9 cellular contexts compared by ENCODE assay signal in genomic region chr9:119961774-119962408, GRCh38.
DNase-seq lines count a peak whose midpoint lies in the region; ATAC-seq, FAIRE-seq and TF ChIP-seq lines count a peak whose summit lies in the region.
"Had no signal": no experiment of that assay in that cellular context is flagged by ENCODE, and none has a peak within 500 bp of the region (broad histone marks: within the 10 kb centered on the region; RNA-seq: fewer than 3 reads in every experiment).

No MANE protein-coding gene starts in this region.

- H3K9me3 Mint-ChIP-seq in neural crest cell = no peaks in the 10 kb centered on the region

- no peak overlapping the region for H3K27ac ChIP-seq in endothelial cell of umbilical vein (ENCODE audit: insufficient read depth, low read depth, low read length)

- H3K4me3 ChIP-seq in endothelial cell of umbilical vein (replicated peaks in 1 of 3; ENCODE audit: insufficient read depth in 1 of 3, low read depth in 1 of 3, low read length in 3 of 3) = no peak overlapping the region

- FAIRE-seq in endothelial cell of umbilical vein (lab: Jason Lieb, UNC) = peak; percentile 71
- FAIRE-seq: A204.1 had no signal

- no peaks in the 10 kb centered on the region for H4K20me1 ChIP-seq in endothelial cell of umbilical vein (replicated peaks; ENCODE audit: control insufficient read depth, extremely low read depth, insufficient read depth, low read length)

- TF ChIP-seq CTCF in endothelial cell of umbilical vein (IDR thresholded peaks at IDR 0.05; ENCODE audit: extremely low read depth in 1 of 2, insufficient read depth in 1 of 2, low read depth in 1 of 2, low read length in 2 of 2) (peak; percentile 63 to 73), neural crest cell (conservative IDR thresholded peaks at IDR 0.05) (peak; percentile 74)

- no peaks in the 10 kb centered on the region for H3K9me1 ChIP-seq in endothelial cell of umbilical vein (replicated peaks; ENCODE audit: control insufficient read depth, extremely low read depth, insufficient read depth, low read length)

- no peak for TF ChIP-seq POLR2A in endothelial cell of umbilical vein (IDR thresholded peaks at IDR 0.05; ENCODE audit: low read depth, low read length)

- in situ Hi-C loops in G401 (cut with HindIII; ENCODE audit: low sequenced_read_pairs) = no loop called here

- H3K27ac Mint-ChIP-seq in neural crest cell (ENCODE audit: unreplicated experiment) = no peak overlapping the region

- H3K4me1 Mint-ChIP-seq in neural crest cell = no peaks in the 10 kb centered on the region

- intact Hi-C loops in endothelial cell of umbilical vein (cut with micrococcal nuclease) = loop anchor here (1.0 to 10.0 kb wide), 4 partner anchors 387 to 587 kb away; no protein-coding TSS in a partner anchor

- ATAC-seq in GM21528 (IDR thresholded peaks at IDR 0.05; ENCODE audit: low FRiP score, unreplicated experiment) = no peak

- H3K27me3 Mint-ChIP-seq in neural crest cell (ENCODE audit: low read depth) = peaks cover 36% of the 10 kb centered on the region

- no peak overlapping the region for H3K4me2 ChIP-seq in endothelial cell of umbilical vein (ENCODE audit: insufficient read depth, low read length)

- no peaks in the 10 kb centered on the region for H3K4me1 ChIP-seq in endothelial cell of umbilical vein (ENCODE audit: control insufficient read depth, extremely low read depth, insufficient read depth, low read length)

- H2AFZ ChIP-seq in endothelial cell of umbilical vein (ENCODE audit: low read depth, low read length) = no peak overlapping the region

- no TSS peak for BruUV-seq in endothelial cell of umbilical vein (replicated peaks; lab: Mats Ljungman, UMichigan)

- CTCF ChIA-PET in endothelial cell of umbilical vein (lab: Charles Lee) = interaction anchor here (2.0 kb wide), 1 partner anchor 515 kb away, joined by 6 read pairs; no protein-coding TSS in a partner anchor

- H3K9me3 ChIP-seq in endothelial cell of umbilical vein (replicated peaks; ENCODE audit: control insufficient read depth, insufficient read depth, low read length) = no peaks in the 10 kb centered on the region

- peak; percentile 24 for DNase-seq in DMS 273 (lab: John Stamatoyannopoulos, UW; ENCODE audit: unreplicated experiment)
- DNase-seq in DMS 273 treated with DMSO at 0.1 percent for 48 hours (lab: John Stamatoyannopoulos, UW) = no peak
- DNase-seq in NCI-H748 treated with DMSO at 0.1 percent for 48 hours (lab: John Stamatoyannopoulos, UW) = peak; percentile 10
- DNase-seq in endothelial cell of umbilical vein (ENCODE audit: low read depth, low spot score) = peak; percentile 7
- DNase-seq in neural crest cell (ENCODE audit: low read depth, low spot score) = peak; percentile 67
- DNase-seq in G401 (ENCODE audit: low spot score) = no peak
- DNase-seq in dedifferentiated amniotic fluid mesenchymal stem cell (ENCODE audit: extremely low spot score) = no peak

- no peaks in the 10 kb centered on the region for H3K36me3 ChIP-seq in endothelial cell of umbilical vein (ENCODE audit: control insufficient read depth in 2 of 2, extremely low read depth in 1 of 2, insufficient read depth in 2 of 2, low read length in 2 of 2)

- H3K36me3 Mint-ChIP-seq in neural crest cell (ENCODE audit: low read depth) = no peaks in the 10 kb centered on the region

- H3K79me2 ChIP-seq in endothelial cell of umbilical vein (ENCODE audit: control insufficient read depth, insufficient read depth, low read length) = no peaks in the 10 kb centered on the region

- H3K9ac ChIP-seq in endothelial cell of umbilical vein (replicated peaks; ENCODE audit: extremely low read depth, insufficient read depth, low read length) = no peak overlapping the region

- H3K27me3 ChIP-seq in endothelial cell of umbilical vein (ENCODE audit: control insufficient read depth in 2 of 2, insufficient read depth in 2 of 2, low read length in 2 of 2) = no peaks in the 10 kb centered on the region

- dilution Hi-C loops in endothelial cell of umbilical vein (cut with MboI; ENCODE audit: extremely low pct_ligation_motif_present, low sequenced_read_pairs) = no loop called here

- POLR2A ChIA-PET in endothelial cell of umbilical vein (lab: Charles Lee) = no interaction called here

- H3K4me3 Mint-ChIP-seq in neural crest cell = no peak overlapping the region

TF ChIP-seq in endothelial cell of umbilical vein, 7 proteins besides CTCF, POLR2A, EP300 and RAD21:
- TF ChIP-seq FOS (IDR thresholded peaks at IDR 0.05; ENCODE audit: borderline replicate concordance, insufficient read depth, low read length) = no peak
- TF ChIP-seq POLR2AphosphoS5 (IDR thresholded peaks at IDR 0.05; ENCODE audit: insufficient read depth, low read depth, low read length) = no peak
- TF ChIP-seq GATA2 (IDR thresholded peaks at IDR 0.05; ENCODE audit: insufficient read depth, insufficient read length, low read depth, low read length) = no peak
- no peak for TF ChIP-seq JUN (IDR thresholded peaks at IDR 0.05; ENCODE audit: borderline replicate concordance, insufficient read depth, insufficient read length, low read depth)
- TF ChIP-seq EZH2 (IDR thresholded peaks at IDR 0.05; ENCODE audit: borderline replicate concordance, low read depth, low read length, severe bottlenecking) = no peak
- TF ChIP-seq, protein P1, sequence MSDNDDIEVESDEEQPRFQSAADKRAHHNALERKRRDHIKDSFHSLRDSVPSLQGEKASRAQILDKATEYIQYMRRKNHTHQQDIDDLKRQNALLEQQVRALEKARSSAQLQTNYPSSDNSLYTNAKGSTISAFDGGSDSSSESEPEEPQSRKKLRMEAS (IDR thresholded peaks at IDR 0.05; ENCODE audit: insufficient read depth, insufficient read length) = no peak
- TF ChIP-seq MYC (IDR thresholded peaks at IDR 0.05; ENCODE audit: low read depth, low read length) = no peak

Comparison
In these comparisons a context has a peak if more than half of its experiments do, and no peak if none do; other contexts are left out.
1. DNase-seq: peak in DMS 273 (single experiment), NCI-H748 treated with DMSO at 0.1 percent for 48 hours (single experiment), endothelial cell of umbilical vein (single experiment) and neural crest cell (single experiment); none in DMS 273 treated with DMSO at 0.1 percent for 48 hours (single experiment), G401 (single experiment) and dedifferentiated amniotic fluid mesenchymal stem cell (single experiment).